ENCODE assay signal across 16 cellular contexts in genomic region chr17:21166599-21167265, GRCh38. TPM values are rescaled to one million over a fixed set of nuclear protein-coding genes. Genes with fewer than 3 reads are reported as not detected.
DNase-seq lines count a peak whose midpoint lies in the region; ATAC-seq and TF ChIP-seq lines count a peak whose summit lies in the region.
"Had no signal": no experiment of that assay in that cellular context is flagged by ENCODE, and none has a peak within 500 bp of the region (broad histone marks: within the 10 kb centered on the region; RNA-seq: fewer than 3 reads in every experiment).

No MANE protein-coding gene starts in this region.

- TF ChIP-seq POLR2A in gastrocnemius medialis (IDR thresholded peaks at IDR 0.05): no peak

- CTCF ChIA-PET in activated CD8-positive, alpha-beta T cell treated with anti-CD3 and anti-CD28 coated beads for 36 hours (lab: Charles Lee): interaction anchor here (0.7 kb wide), 1 partner anchor 48 kb away, joined by 3 read pairs; no protein-coding TSS in a partner anchor

- POLR2A ChIA-PET in activated CD8-positive, alpha-beta T cell treated with anti-CD3 and anti-CD28 coated beads for 36 hours (lab: Charles Lee): interaction anchor here (0.8 to 1.4 kb wide), 2 partner anchors 46 to 48 kb away, joined by 3 read pairs; no protein-coding TSS in a partner anchor

- peaks cover 1% of the 10 kb centered on the region for H3K36me3 Mint-ChIP-seq in activated CD8-positive, alpha-beta T cell treated with anti-CD3 and anti-CD28 coated beads for 36 hours (ENCODE audit: low read depth)

- no peak for TF ChIP-seq CTCF in AG09309 (IDR thresholded peaks at IDR 0.05; ENCODE audit: control insufficient read depth, insufficient read depth, low read depth, low read length, missing control alignments)
- no peak for TF ChIP-seq CTCF in choroid plexus epithelial cell (conservative IDR thresholded peaks at IDR 0.05; ENCODE audit: low read depth, low read length)
- TF ChIP-seq CTCF in gastrocnemius medialis (IDR thresholded peaks at IDR 0.05 in 4 of 5, conservative IDR thresholded peaks at IDR 0.05 in 1 of 5): no peak
- TF ChIP-seq CTCF in activated CD8-positive, alpha-beta T cell treated with anti-CD3 and anti-CD28 coated beads for 36 hours (IDR thresholded peaks at IDR 0.05): no peak

- WGBS in right cardiac atrium: 35% methylated on average over 5 of the region's 5 CpGs

- intact Hi-C loops in right cardiac atrium (cut with DNase I): loop anchor here in 1 of 4 donors (10.0 kb wide), 1 partner anchor 68 kb away; no protein-coding TSS in a partner anchor
- intact Hi-C loops in gastrocnemius medialis (cut with DNase I; ENCODE audit: low total_unique reads): loop anchor here (1.0 to 2.0 kb wide), 5 partner anchors 40 to 124 kb away; partner anchors contain the start of gene DHRS7B
- intact Hi-C loops in activated CD8-positive, alpha-beta T cell treated with anti-CD3 and anti-CD28 coated beads for 36 hours (cut with micrococcal nuclease): no loop called here

- H3K4me1 Mint-ChIP-seq in activated CD8-positive, alpha-beta T cell treated with anti-CD3 and anti-CD28 coated beads for 36 hours (ENCODE audit: low read depth): peaks cover 28% of the 10 kb centered on the region

- H3K4me3 Mint-ChIP-seq in activated CD8-positive, alpha-beta T cell treated with anti-CD3 and anti-CD28 coated beads for 36 hours: no peak overlapping the region

- H3K4me3 ChIP-seq in AG09309 (ENCODE audit: control insufficient read depth, low read depth, low read length): no peak overlapping the region
- H3K4me3 ChIP-seq in choroid plexus epithelial cell (ENCODE audit: low read depth, low read length): no peak overlapping the region
- H3K4me3 ChIP-seq in right cardiac atrium (ENCODE audit: low read length): peak overlapping the region; percentile 26
- peak overlapping the region; percentile 34 to 42 (median 36) for H3K4me3 ChIP-seq in gastrocnemius medialis
- H3K4me3 ChIP-seq: right lobe of liver had no signal

- H3K27ac ChIP-seq in right cardiac atrium (ENCODE audit: low read length) (peak overlapping the region; percentile 88), gastrocnemius medialis (peak overlapping the region; percentile 92 to 98 (median 96))

- no peaks in the 10 kb centered on the region for H3K9me3 Mint-ChIP-seq in activated CD8-positive, alpha-beta T cell treated with anti-CD3 and anti-CD28 coated beads for 36 hours
- H3K9me3 Mint-ChIP-seq: activated T-helper 2 cell treated with anti-CD3 and anti-CD28 coated beads, Interferon-gamma antibody, Interleukin-2, Interleukin-4, amounts not matched to agents 10 μg/mL and 5 μg/mL and 100 μg/mL, durations not matched to agents 14 hours and 24 hours and 36 hours had no signal

- no peaks in the 10 kb centered on the region for H3K36me3 ChIP-seq in gastrocnemius medialis
- H3K36me3 ChIP-seq: right lobe of liver had no signal

- in situ Hi-C loops in gastrocnemius medialis (cut with MboI; ENCODE audit: low sequenced_read_pairs in 4 of 4): no loop called here

- peak; percentile 55 for DNase-seq in AG09309 (ENCODE audit: low read depth)
- peak; percentile 46 for DNase-seq in choroid plexus epithelial cell (ENCODE audit: low read depth)
- DNase-seq in right cardiac atrium: no peak
- no peak for DNase-seq in gastrocnemius medialis
- no peak for DNase-seq in activated CD8-positive, alpha-beta T cell treated with anti-CD3 and anti-CD28 coated beads for 36 hours
- DNase-seq in NCI-H1048 (lab: John Stamatoyannopoulos, UW): no peak
- no peak for DNase-seq in NCI-H2196 treated with DMSO at 0.1 percent for 48 hours (lab: John Stamatoyannopoulos, UW; ENCODE audit: unreplicated experiment)
- DNase-seq in stimulated activated CD4-positive, alpha-beta T cell treated with anti-CD3 and anti-CD28 coated beads, Interleukin-4, amount 100 ng/mL, for 1 hour: no peak
- DNase-seq: AML-193, cerebellar nuclear complex, MV-4-11, NCI-H226, OCI-M1, right lobe of liver had no signal

- no peaks in the 10 kb centered on the region for H3K27me3 Mint-ChIP-seq in activated CD8-positive, alpha-beta T cell treated with anti-CD3 and anti-CD28 coated beads for 36 hours

- ATAC-seq in right cardiac atrium: peak; percentile 37 to 47
- peak; percentile 53 to 63 for ATAC-seq in gastrocnemius medialis
- ATAC-seq in activated CD8-positive, alpha-beta T cell treated with anti-CD3 and anti-CD28 coated beads for 36 hours: no peak
- ATAC-seq: HCT116 had no signal

- H3K27ac Mint-ChIP-seq in activated CD8-positive, alpha-beta T cell treated with anti-CD3 and anti-CD28 coated beads for 36 hours: no peak overlapping the region
- H3K27ac Mint-ChIP-seq: activated T-helper 2 cell treated with anti-CD3 and anti-CD28 coated beads, Interferon-gamma antibody, Interleukin-2, Interleukin-4, amounts not matched to agents 10 μg/mL and 5 μg/mL and 100 μg/mL, durations not matched to agents 14 hours and 24 hours and 36 hours had no signal

- peaks cover 17% of the 10 kb centered on the region for H3K4me1 ChIP-seq in right cardiac atrium (ENCODE audit: control insufficient read depth, insufficient read depth, low read length)
- peaks cover 84 to 89% of the 10 kb centered on the region in 2 donors for H3K4me1 ChIP-seq in gastrocnemius medialis

- H3K9me3 ChIP-seq in right cardiac atrium (ENCODE audit: control insufficient read depth, low read length): no peaks in the 10 kb centered on the region
- H3K9me3 ChIP-seq in gastrocnemius medialis: no peaks in the 10 kb centered on the region
- H3K9me3 ChIP-seq: right lobe of liver had no signal

- H3K27me3 ChIP-seq in right cardiac atrium (ENCODE audit: control insufficient read depth, insufficient read depth) (no peaks in the 10 kb centered on the region), gastrocnemius medialis (no peaks in the 10 kb centered on the region)
- H3K27me3 ChIP-seq: right lobe of liver had no signal

RNA-seq across cellular contexts. Expression of gene DHRS7B, which starts 40.0 kb away (rescaled TPM):
- total RNA-seq in right cardiac atrium: 10 to 100 TPM; 27.1 to 39.7 (median 30.0) TPM
- 37.0 TPM for polyA plus RNA-seq in right cardiac atrium
- total RNA-seq in gastrocnemius medialis: 10 to 100 TPM; 35.7 to 73.2 (median 43.2) TPM
- 10 to 100 TPM; 13.5 to 15.3 TPM for total RNA-seq in activated CD8-positive, alpha-beta T cell treated with anti-CD3 and anti-CD28 coated beads for 36 hours

RNA-seq across cellular contexts. Expression of gene TMEM11, which starts 47.2 kb away (rescaled TPM):
- total RNA-seq in right cardiac atrium (10 to 100 TPM; 26.2 to 30.7 (median 27.5) TPM), gastrocnemius medialis (100 to 1,000 TPM in 2 of 4 donors, 10 to 100 TPM in 2; 70.6 to 131 (median 90.9) TPM)
- 46.2 TPM for polyA plus RNA-seq in right cardiac atrium
- 10 to 100 TPM; 26.2 to 28.9 TPM for total RNA-seq in activated CD8-positive, alpha-beta T cell treated with anti-CD3 and anti-CD28 coated beads for 36 hours

Comparison
In these comparisons a context has a peak if more than half of its experiments do, and no peak if none do; other contexts are left out.
1. DNase-seq: peak in AG09309 (single experiment) and choroid plexus epithelial cell (single experiment); none in right cardiac atrium (0 of 3), gastrocnemius medialis (0 of 2), activated CD8-positive, alpha-beta T cell treated with anti-CD3 and anti-CD28 coated beads for 36 hours (single experiment), NCI-H1048 (single experiment), NCI-H2196 treated with DMSO at 0.1 percent for 48 hours (single experiment) and stimulated activated CD4-positive, alpha-beta T cell treated with anti-CD3 and anti-CD28 coated beads, Interleukin-4, amount 100 ng/mL, for 1 hour (single experiment).
2. H3K4me3 ChIP-seq: peak in right cardiac atrium (single experiment) and gastrocnemius medialis (4 of 4); none in AG09309 (single experiment) and choroid plexus epithelial cell (single experiment).